Comparison of ENCODE assay signal across 14 cellular contexts in the genomic region with DNA sequence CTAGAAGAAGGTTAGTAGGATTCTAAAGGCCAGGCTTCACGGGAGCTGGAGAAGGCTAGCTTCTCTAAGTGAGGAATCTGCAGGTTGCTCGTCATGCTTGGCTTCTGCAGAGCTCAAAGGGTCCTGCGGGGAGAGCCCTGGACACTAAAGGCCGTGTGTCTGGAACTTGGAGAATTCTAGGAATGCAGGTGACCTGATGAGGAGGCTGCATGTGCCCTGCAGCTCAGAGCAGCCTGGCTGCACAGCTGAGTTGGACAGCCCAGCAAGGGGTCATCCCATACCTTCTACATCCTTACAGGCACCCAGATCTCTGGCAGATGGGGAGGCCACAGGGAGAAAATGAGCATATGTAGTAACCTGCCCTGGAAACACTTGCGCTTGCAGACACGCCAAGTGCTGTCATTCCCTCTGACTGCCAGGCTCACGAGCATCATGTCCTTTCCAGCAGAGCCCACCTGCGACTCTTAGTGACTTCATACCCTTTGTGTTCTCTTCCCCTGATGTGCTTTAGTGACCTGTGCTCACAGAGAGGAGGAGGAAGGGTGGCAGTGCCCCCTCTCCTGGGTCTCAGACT. TPM values are rescaled to one million over a fixed set of nuclear protein-coding genes. Genes with fewer than 3 reads are reported as not detected.
A peak's percentile ranks its signal among the peaks of the same experiment; 100 is the strongest.
DNase-seq lines count a peak whose midpoint lies in the region; ATAC-seq and TF ChIP-seq lines count a peak whose summit lies in the region.
"Had no signal": no experiment of that assay in that cellular context is flagged by ENCODE, and none has a peak within 500 bp of the region (broad histone marks: within the 10 kb centered on the region; RNA-seq: fewer than 3 reads in every experiment).

No MANE protein-coding gene starts in this region.

- H3K27me3 Mint-ChIP-seq in natural killer cell (ENCODE audit: low read depth in 2 of 2) (no peaks in the 10 kb centered on the region), chondrocyte (ENCODE audit: low read depth) (no peaks in the 10 kb centered on the region)
- H3K27me3 Mint-ChIP-seq in natural killer cell treated with Interleukin-12 subunit alpha and Interleukin-12 subunit beta and Interleukin-15 and Interleukin-18, amount 100 ng/mL, for 72 hours = no peaks in the 10 kb centered on the region
- no peaks in the 10 kb centered on the region for H3K27me3 Mint-ChIP-seq in activated CD4-positive, alpha-beta memory T cell treated with anti-CD3 and anti-CD28 coated beads, Interleukin-2, amount 10 ng/mL, durations not matched to agents 7 days and 5 days

- H3K27ac ChIP-seq in mesodermal cell (ENCODE audit: low read depth, low read length, severe bottlenecking) = peak overlapping the region; percentile 23
- H3K27ac ChIP-seq in brain microvascular endothelial cell = no peak overlapping the region
- H3K27ac ChIP-seq: SK-N-MC had no signal

- H3K9me3 Mint-ChIP-seq in natural killer cell = no peaks in the 10 kb centered on the region
- no peaks in the 10 kb centered on the region for H3K9me3 Mint-ChIP-seq in natural killer cell treated with Interleukin-12 subunit alpha and Interleukin-12 subunit beta and Interleukin-15 and Interleukin-18, amount 100 ng/mL, for 72 hours
- no peaks in the 10 kb centered on the region for H3K9me3 Mint-ChIP-seq in chondrocyte (ENCODE audit: low read depth)
- H3K9me3 Mint-ChIP-seq in activated CD4-positive, alpha-beta memory T cell treated with anti-CD3 and anti-CD28 coated beads, Interleukin-2, amount 10 ng/mL, durations not matched to agents 7 days and 5 days = no peaks in the 10 kb centered on the region

- CTCF ChIA-PET in activated CD4-positive, alpha-beta memory T cell treated with anti-CD3 and anti-CD28 coated beads, Interleukin-2, amount 10 ng/mL, durations not matched to agents 7 days and 5 days (lab: Charles Lee) = interaction anchor here (1.2 to 1.9 kb wide), 2 partner anchors 31 to 218 kb away, joined by 3 to 5 read pairs; no protein-coding TSS in a partner anchor

- H3K4me3 Mint-ChIP-seq in natural killer cell = no peak overlapping the region
- no peak overlapping the region for H3K4me3 Mint-ChIP-seq in natural killer cell treated with Interleukin-12 subunit alpha and Interleukin-12 subunit beta and Interleukin-15 and Interleukin-18, amount 100 ng/mL, for 72 hours
- no peak overlapping the region for H3K4me3 Mint-ChIP-seq in chondrocyte (ENCODE audit: unreplicated experiment)
- H3K4me3 Mint-ChIP-seq in activated CD4-positive, alpha-beta memory T cell treated with anti-CD3 and anti-CD28 coated beads, Interleukin-2, amount 10 ng/mL, durations not matched to agents 7 days and 5 days = no peak overlapping the region

- H3K9me3 ChIP-seq in mesodermal cell (ENCODE audit: control insufficient read depth, low read length) = no peaks in the 10 kb centered on the region
- H3K9me3 ChIP-seq: uterus had no signal

- H3K4me1 Mint-ChIP-seq in natural killer cell = peaks cover 97 to 98% of the 10 kb centered on the region in 2 donors
- H3K4me1 Mint-ChIP-seq in natural killer cell treated with Interleukin-12 subunit alpha and Interleukin-12 subunit beta and Interleukin-15 and Interleukin-18, amount 100 ng/mL, for 72 hours (ENCODE audit: low read depth in 2 of 2) = peaks cover 85 to 86% of the 10 kb centered on the region in 2 donors
- peaks cover 76% of the 10 kb centered on the region for H3K4me1 Mint-ChIP-seq in chondrocyte (ENCODE audit: low read depth)
- H3K4me1 Mint-ChIP-seq in activated CD4-positive, alpha-beta memory T cell treated with anti-CD3 and anti-CD28 coated beads, Interleukin-2, amount 10 ng/mL, durations not matched to agents 7 days and 5 days = peaks cover 56% of the 10 kb centered on the region

- in situ Hi-C loops in brain microvascular endothelial cell (cut with HindIII; ENCODE audit: low pct_ligation_motif_present, low sequenced_read_pairs) = no loop called here

- peaks cover 46% of the 10 kb centered on the region for H3K4me1 ChIP-seq in mesodermal cell (ENCODE audit: control insufficient read depth, insufficient read depth, low read length, poor library complexity, severe bottlenecking)

- H3K36me3 Mint-ChIP-seq in natural killer cell (no peaks in the 10 kb centered on the region), chondrocyte (ENCODE audit: low read depth) (peaks cover 4% of the 10 kb centered on the region)
- H3K36me3 Mint-ChIP-seq in natural killer cell treated with Interleukin-12 subunit alpha and Interleukin-12 subunit beta and Interleukin-15 and Interleukin-18, amount 100 ng/mL, for 72 hours = no peaks in the 10 kb centered on the region
- peaks cover 30% of the 10 kb centered on the region for H3K36me3 Mint-ChIP-seq in activated CD4-positive, alpha-beta memory T cell treated with anti-CD3 and anti-CD28 coated beads, Interleukin-2, amount 10 ng/mL, durations not matched to agents 7 days and 5 days (ENCODE audit: low read depth)

- ATAC-seq in natural killer cell = no peak
- no peak for ATAC-seq in natural killer cell treated with Interleukin-12 subunit alpha and Interleukin-12 subunit beta and Interleukin-15 and Interleukin-18, amount 100 ng/mL, for 72 hours

- H3K27me3 ChIP-seq in brain microvascular endothelial cell (replicated peaks) = no peaks in the 10 kb centered on the region
- H3K27me3 ChIP-seq: uterus had no signal

- WGBS in mesodermal cell (ENCODE audit: insufficient coverage in 2 of 2), 2 experiments = 64 to 68% methylated on average over 6 to 7 of the region's 8 CpGs

- H3K36me3 ChIP-seq in mesodermal cell (ENCODE audit: control insufficient read depth, insufficient read depth, low read length) (peaks cover 67% of the 10 kb centered on the region), brain microvascular endothelial cell (replicated peaks) (no peaks in the 10 kb centered on the region)
- H3K36me3 ChIP-seq: uterus had no signal

- TF ChIP-seq CTCF in natural killer cell (IDR thresholded peaks at IDR 0.05) = no peak
- no peak for TF ChIP-seq CTCF in chondrocyte (IDR thresholded peaks at IDR 0.05)
- TF ChIP-seq CTCF in brain microvascular endothelial cell (IDR thresholded peaks at IDR 0.05; ENCODE audit: low read depth, low read length, missing control alignments) = no peak

- H3K4me3 ChIP-seq in mesodermal cell (ENCODE audit: extremely low read depth, insufficient read depth, low read length, poor library complexity, severe bottlenecking) (no peak overlapping the region), brain microvascular endothelial cell (ENCODE audit: low read depth, low read length) (no peak overlapping the region)
- H3K4me3 ChIP-seq: SK-N-MC, uterus had no signal

- H3K27ac Mint-ChIP-seq in natural killer cell = peak overlapping the region; percentile 74 to 89
- H3K27ac Mint-ChIP-seq in natural killer cell treated with Interleukin-12 subunit alpha and Interleukin-12 subunit beta and Interleukin-15 and Interleukin-18, amount 100 ng/mL, for 72 hours = no peak overlapping the region
- H3K27ac Mint-ChIP-seq in chondrocyte (ENCODE audit: unreplicated experiment) = peak overlapping the region; percentile 98
- H3K27ac Mint-ChIP-seq in activated CD4-positive, alpha-beta memory T cell treated with anti-CD3 and anti-CD28 coated beads, Interleukin-2, amount 10 ng/mL, durations not matched to agents 7 days and 5 days = no peak overlapping the region

- DNase-seq in natural killer cell = no peak
- DNase-seq in natural killer cell treated with Interleukin-12 subunit alpha and Interleukin-12 subunit beta and Interleukin-15 and Interleukin-18, amount 100 ng/mL, for 72 hours (ENCODE audit: low spot score) = no peak
- DNase-seq in chondrocyte (ENCODE audit: low spot score) = no peak
- DNase-seq in activated CD4-positive, alpha-beta memory T cell treated with anti-CD3 and anti-CD28 coated beads, Interleukin-2, amount 10 ng/mL, durations not matched to agents 7 days and 5 days = no peak
- DNase-seq in NCI-H187 (lab: John Stamatoyannopoulos, UW) = no peak
- DNase-seq in brain microvascular endothelial cell = no peak
- DNase-seq in NCI-H1105 (lab: John Stamatoyannopoulos, UW) = no peak
- DNase-seq: DMS79; Karpas-422; NCI-H1930; NK-92 treated with Interleukin-12 subunit alpha and Interleukin-12 subunit beta, amount 100 ng/mL, for 24 hours; uterus had no signal

- intact Hi-C loops in natural killer cell (cut with micrococcal nuclease) = no loop called here

- POLR2A ChIA-PET in activated CD4-positive, alpha-beta memory T cell treated with anti-CD3 and anti-CD28 coated beads, Interleukin-2, amount 10 ng/mL, durations not matched to agents 7 days and 5 days (lab: Charles Lee) = interaction anchor here (1.0 to 2.3 kb wide), 2 partner anchors 9 to 12 kb away, joined by 3 to 11 read pairs; no protein-coding TSS in a partner anchor

RNA-seq across cellular contexts. Expression of a gene that starts 9.9 kb away (rescaled TPM):
- total RNA-seq in natural killer cell (100 to 1,000 TPM; 137 to 197 (median 178) TPM), chondrocyte (66.6 to 88.0 TPM (median 87.9 TPM) in 3 replicates)
- 100 to 1,000 TPM; 104 to 115 TPM for total RNA-seq in natural killer cell treated with Interleukin-12 subunit alpha and Interleukin-12 subunit beta and Interleukin-15 and Interleukin-18, amount 100 ng/mL, for 72 hours
- 91.5 TPM for polyA plus RNA-seq in mesodermal cell (2013, experiment 1 of 2)
- 79.3 TPM for polyA plus RNA-seq in mesodermal cell (2013, experiment 2 of 2)
- total RNA-seq in activated CD4-positive, alpha-beta memory T cell treated with anti-CD3 and anti-CD28 coated beads, Interleukin-2, amount 10 ng/mL, durations not matched to agents 7 days and 5 days = 10 to 100 TPM; 89.1 to 95.2 TPM

RNA-seq across cellular contexts. Expression of a gene that starts 59.3 kb away (rescaled TPM):
- total RNA-seq in natural killer cell = under 1 TPM; 0.16 to 0.66 (median 0.43) TPM
- 1 to 10 TPM; 5.6 to 8.8 TPM for total RNA-seq in natural killer cell treated with Interleukin-12 subunit alpha and Interleukin-12 subunit beta and Interleukin-15 and Interleukin-18, amount 100 ng/mL, for 72 hours
- 4.8 to 6.6 TPM (median 5.7 TPM) in 3 replicates for total RNA-seq in chondrocyte
- polyA plus RNA-seq in mesodermal cell (2013, experiment 1 of 2) = 12.6 TPM
- polyA plus RNA-seq in mesodermal cell (2013, experiment 2 of 2) = 10.4 TPM
- 1 to 10 TPM; 8.8 to 9.2 TPM for total RNA-seq in activated CD4-positive, alpha-beta memory T cell treated with anti-CD3 and anti-CD28 coated beads, Interleukin-2, amount 10 ng/mL, durations not matched to agents 7 days and 5 days

Comparison
In these comparisons a context has a peak if more than half of its experiments do, and no peak if none do; other contexts are left out.
1. H3K27ac Mint-ChIP-seq: peak in natural killer cell (2 of 2) and chondrocyte (single experiment); none in natural killer cell treated with Interleukin-12 subunit alpha and Interleukin-12 subunit beta and Interleukin-15 and Interleukin-18, amount 100 ng/mL, for 72 hours (0 of 2) and activated CD4-positive, alpha-beta memory T cell treated with anti-CD3 and anti-CD28 coated beads, Interleukin-2, amount 10 ng/mL, durations not matched to agents 7 days and 5 days (single experiment).